8 cellular contexts compared by ENCODE assay signal in genomic region chr2:176079851-176080539, GRCh38. TPM values are rescaled to one million over a fixed set of nuclear protein-coding genes. Genes with fewer than 3 reads are reported as not detected.
DNase-seq lines count a peak whose midpoint lies in the region; ATAC-seq and TF ChIP-seq lines count a peak whose summit lies in the region.

No MANE protein-coding gene starts in this region.

- H3K27ac Mint-ChIP-seq in central memory CD8-positive, alpha-beta T cell (ENCODE audit: low read depth) = peak overlapping the region; percentile 86

- no peak for DNase-seq in AG09309 (ENCODE audit: low read depth)
- DNase-seq in GM20000 (ENCODE audit: low spot score) = peak; percentile 77
- peak; percentile 85 for DNase-seq in NCI-H748 treated with DMSO at 0.1 percent for 48 hours (lab: John Stamatoyannopoulos, UW)
- DNase-seq in central memory CD8-positive, alpha-beta T cell (ENCODE audit: low spot score in 2 of 2) = no peak
- DNase-seq in lung microvascular endothelial cell (ENCODE audit: low read depth in 2 of 2) = peak; percentile 44 to 60
- DNase-seq in GOT3 (lab: John Stamatoyannopoulos, UW) = no peak
- DNase-seq in activated CD4-positive, CD25-positive, alpha-beta regulatory T cell treated with anti-CD3 and anti-CD28 coated beads, Interleukin-2, amount 50 U/mL, for 72 hours = no peak

- peak overlapping the region; percentile 31 for H3K4me3 ChIP-seq in AG09309 (ENCODE audit: control insufficient read depth, low read depth, low read length)

- peak overlapping the region; percentile 68 for H3K4me3 Mint-ChIP-seq in central memory CD8-positive, alpha-beta T cell

- TF ChIP-seq CTCF in AG09309 (IDR thresholded peaks at IDR 0.05; ENCODE audit: control insufficient read depth, insufficient read depth, low read depth, low read length, missing control alignments) (peak; percentile 66), GM20000 (IDR thresholded peaks at IDR 0.05; ENCODE audit: extremely low read depth, missing control alignments) (peak; percentile 32)

- H3K4me1 Mint-ChIP-seq in central memory CD8-positive, alpha-beta T cell = peaks cover 13% of the 10 kb centered on the region

- H3K27me3 Mint-ChIP-seq in central memory CD8-positive, alpha-beta T cell = peaks cover 89% of the 10 kb centered on the region

- H3K36me3 Mint-ChIP-seq in central memory CD8-positive, alpha-beta T cell (ENCODE audit: insufficient read depth) = peaks cover 54% of the 10 kb centered on the region

- ATAC-seq in central memory CD8-positive, alpha-beta T cell (replicated peaks; ENCODE audit: extremely low read depth, poor library complexity, severe bottlenecking) = no peak
- no peak for ATAC-seq in GM21515 (IDR thresholded peaks at IDR 0.05; ENCODE audit: unreplicated experiment)

- peaks cover 13% of the 10 kb centered on the region for H3K9me3 Mint-ChIP-seq in central memory CD8-positive, alpha-beta T cell

RNA-seq across cellular contexts. Expression of gene EVX2, which starts 3.8 kb away (rescaled TPM):
- not detected in 2 replicates for total RNA-seq in lung microvascular endothelial cell

RNA-seq across cellular contexts. Expression of gene HOXD13, which starts 12.5 kb away (rescaled TPM):
- not detected in 2 replicates for total RNA-seq in lung microvascular endothelial cell

RNA-seq across cellular contexts. Expression of gene HOXD12, which starts 19.6 kb away (rescaled TPM):
- total RNA-seq in lung microvascular endothelial cell = not detected in 2 replicates

RNA-seq across cellular contexts. Expression of gene HOXD11, which starts 27.1 kb away (rescaled TPM):
- not detected in 2 replicates for total RNA-seq in lung microvascular endothelial cell

RNA-seq across cellular contexts. Expression of gene HOXD10, which starts 36.6 kb away (rescaled TPM):
- total RNA-seq in lung microvascular endothelial cell = 4.0 and 4.4 TPM in 2 replicates

Comparison
In these comparisons a context has a peak if more than half of its experiments do, and no peak if none do; other contexts are left out.
1. DNase-seq: peak in GM20000 (single experiment), NCI-H748 treated with DMSO at 0.1 percent for 48 hours (single experiment) and lung microvascular endothelial cell (2 of 2); none in AG09309 (single experiment), central memory CD8-positive, alpha-beta T cell (0 of 2), GOT3 (single experiment) and activated CD4-positive, CD25-positive, alpha-beta regulatory T cell treated with anti-CD3 and anti-CD28 coated beads, Interleukin-2, amount 50 U/mL, for 72 hours (single experiment).